Comparison of ENCODE assay signal across 22 cellular contexts in genomic region chr4:139822391-139822790, GRCh38.
"Had no signal": no experiment of that assay in that cellular context is flagged by ENCODE, and none has a peak within 500 bp of the region (broad histone marks: within the 10 kb centered on the region; RNA-seq: fewer than 3 reads in every experiment).

No MANE protein-coding gene starts in this region.

- H3K9me3 Mint-ChIP-seq: naive thymus-derived CD4-positive, alpha-beta T cell had no signal

- H3K9ac ChIP-seq: parathyroid adenoma had no signal

- H3K4me2 ChIP-seq: hepatocyte had no signal

- H3K9me3 ChIP-seq: esophagus squamous epithelium, gastroesophageal sphincter, stomach, thoracic aorta, transverse colon had no signal

- DNase-seq: effector memory CD4-positive, alpha-beta T cell; esophagus squamous epithelium; foreskin fibroblast; kidney; left cardiac atrium; left ventricle myocardium superior; mesenchymal stem cell; midbrain; naive thymus-derived CD4-positive, alpha-beta T cell; nephron progenitor cell; occipital lobe; stimulated activated naive CD4-positive, alpha-beta T cell; stomach; substantia nigra; transverse colon had no signal

- H3K27ac ChIP-seq: epithelial cell of prostate, esophagus squamous epithelium, gastroesophageal sphincter, hepatocyte, parathyroid adenoma, skin epidermis, stomach, thoracic aorta, transverse colon had no signal

- H3K4me3 ChIP-seq: esophagus squamous epithelium, gastroesophageal sphincter, hepatocyte, lung, skin epidermis, stomach, thoracic aorta, transverse colon had no signal

- H3K79me2 ChIP-seq: hepatocyte, parathyroid adenoma had no signal

- H3K36me3 ChIP-seq: esophagus squamous epithelium, gastroesophageal sphincter, stomach, thoracic aorta, transverse colon had no signal

- H2AFZ ChIP-seq: hepatocyte, parathyroid adenoma had no signal

- H3K4me1 ChIP-seq: gastroesophageal sphincter, parathyroid adenoma, transverse colon had no signal

- H3K27ac Mint-ChIP-seq: naive thymus-derived CD4-positive, alpha-beta T cell; nephron progenitor cell had no signal

- H3K4me3 Mint-ChIP-seq: naive thymus-derived CD4-positive, alpha-beta T cell; nephron progenitor cell had no signal

- H3K27me3 ChIP-seq: esophagus squamous epithelium, gastroesophageal sphincter, hepatocyte, stomach, transverse colon had no signal
